Comparison of ENCODE assay signal across 21 cellular contexts in the genomic region with DNA sequence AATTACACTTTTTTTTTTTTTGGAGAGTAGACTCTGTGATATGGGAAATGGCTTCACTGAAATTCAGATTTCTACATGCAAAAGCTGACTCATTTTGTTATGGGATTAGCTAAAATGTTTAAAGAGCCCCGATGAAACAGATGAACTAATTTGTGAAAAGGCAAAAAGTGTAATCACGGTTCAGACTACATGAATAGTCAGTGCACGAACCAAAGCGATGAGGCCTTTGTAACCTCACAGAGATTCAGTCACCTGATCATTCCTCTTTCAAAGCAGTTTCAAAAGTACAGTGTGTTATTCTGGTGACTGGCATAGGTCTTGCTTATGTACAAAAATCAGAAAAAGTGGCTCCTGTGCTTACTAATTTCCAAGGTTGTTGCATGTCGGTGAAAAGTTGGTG.
"Had no signal": no experiment of that assay in that cellular context is flagged by ENCODE, and none has a peak within 500 bp of the region (broad histone marks: within the 10 kb centered on the region; RNA-seq: fewer than 3 reads in every experiment).

No MANE protein-coding gene starts in this region.

- H3K27me3 ChIP-seq: right lobe of liver, tibial artery had no signal

- H3K9me3 ChIP-seq: esophagus muscularis mucosa, gastrocnemius medialis, heart right ventricle, left ventricle myocardium inferior, lower lobe of right lung, prostate gland, right lobe of liver, tibial artery, upper lobe of right lung had no signal

- H2AFZ ChIP-seq: parathyroid adenoma had no signal

- DNase-seq: effector memory CD8-positive, alpha-beta T cell; gastrocnemius medialis; heart right ventricle; left ventricle myocardium inferior; lower lobe of right lung; mesenchymal stem cell; midbrain; nephron progenitor cell; retina; right lobe of liver; stimulated activated CD4-positive, alpha-beta T cell treated with anti-CD3 and anti-CD28 coated beads, Interleukin-4, amount 100 ng/mL, for 1 hour; stimulated activated CD8-positive, alpha-beta memory T cell treated with anti-CD3 and anti-CD28 coated beads, Interleukin-4, amount 100 ng/mL, for 48 hours; tibial artery; upper lobe of right lung had no signal

- H3K9ac ChIP-seq: parathyroid adenoma had no signal

- H3K79me2 ChIP-seq: parathyroid adenoma had no signal

- H3K27ac Mint-ChIP-seq: effector memory CD8-positive, alpha-beta T cell; nephron progenitor cell; stimulated activated effector memory CD8-positive, alpha-beta T cell treated with anti-CD3 and anti-CD28 coated beads, Interleukin-12 subunit alpha, Interleukin-12 subunit beta, amount 100 ng/mL, for 72 hours; stimulated activated naive CD8-positive, alpha-beta T cell treated with anti-CD3 and anti-CD28 coated beads, Interleukin-15, Interleukin-2, amounts not matched to agents 100 ng/mL and 50 ng/mL, for 24 hours had no signal

- H3K36me3 ChIP-seq: esophagus muscularis mucosa, gastrocnemius medialis, heart right ventricle, left ventricle myocardium inferior, lower lobe of right lung, prostate gland, right lobe of liver, tibial artery, upper lobe of right lung had no signal

- H3K9me3 Mint-ChIP-seq: dendritic cell treated with granulocyte-macrophage colony-stimulating factor and Interleukin-4, amounts not matched to agents 40 ng/mL and 50 ng/mL, for 4 days; effector memory CD8-positive, alpha-beta T cell; nephron progenitor cell; stimulated activated effector memory CD8-positive, alpha-beta T cell treated with anti-CD3 and anti-CD28 coated beads, Interleukin-12 subunit alpha, Interleukin-12 subunit beta, amount 100 ng/mL, for 72 hours; stimulated activated naive CD8-positive, alpha-beta T cell treated with anti-CD3 and anti-CD28 coated beads, Interleukin-15, Interleukin-2, amounts not matched to agents 100 ng/mL and 50 ng/mL, for 24 hours had no signal

- H3K27ac ChIP-seq: epithelial cell of prostate, esophagus muscularis mucosa, gastrocnemius medialis, parathyroid adenoma, prostate gland, tibial artery, upper lobe of right lung had no signal

- H3K36me3 Mint-ChIP-seq: stimulated activated effector memory CD8-positive, alpha-beta T cell treated with anti-CD3 and anti-CD28 coated beads, Interleukin-12 subunit alpha, Interleukin-12 subunit beta, amount 100 ng/mL, for 72 hours had no signal

- ATAC-seq: effector memory CD8-positive, alpha-beta T cell; gastrocnemius medialis; heart right ventricle; lower lobe of right lung; stimulated activated effector memory CD8-positive, alpha-beta T cell treated with anti-CD3 and anti-CD28 coated beads, Interleukin-12 subunit alpha, Interleukin-12 subunit beta, amount 100 ng/mL, for 72 hours; upper lobe of right lung had no signal

- H3K4me3 Mint-ChIP-seq: dendritic cell treated with granulocyte-macrophage colony-stimulating factor and Interleukin-4, amounts not matched to agents 40 ng/mL and 50 ng/mL, for 4 days; effector memory CD8-positive, alpha-beta T cell; nephron progenitor cell; stimulated activated effector memory CD8-positive, alpha-beta T cell treated with anti-CD3 and anti-CD28 coated beads, Interleukin-12 subunit alpha, Interleukin-12 subunit beta, amount 100 ng/mL, for 72 hours; stimulated activated naive CD8-positive, alpha-beta T cell treated with anti-CD3 and anti-CD28 coated beads, Interleukin-15, Interleukin-2, amounts not matched to agents 100 ng/mL and 50 ng/mL, for 24 hours had no signal

- H3K4me1 ChIP-seq: gastrocnemius medialis, parathyroid adenoma, prostate gland had no signal

- H3K4me3 ChIP-seq: esophagus muscularis mucosa, gastrocnemius medialis, left ventricle myocardium inferior, lower lobe of right lung, prostate gland, right lobe of liver, tibial artery, upper lobe of right lung had no signal
